In genomic region chr17:81821147-81821546, GRCh38 we compare ENCODE assay signal across 17 cellular contexts. TPM values are rescaled to one million over a fixed set of nuclear protein-coding genes. Genes with fewer than 3 reads are reported as not detected.
DNase-seq lines count a peak whose midpoint lies in the region; ATAC-seq, FAIRE-seq and TF ChIP-seq lines count a peak whose summit lies in the region.
"Had no signal": no experiment of that assay in that cellular context is flagged by ENCODE, and none has a peak within 500 bp of the region (broad histone marks: within the 10 kb centered on the region; RNA-seq: fewer than 3 reads in every experiment).

No MANE protein-coding gene starts in this region.

- TF ChIP-seq CTCF in kidney (IDR thresholded peaks at IDR 0.05; ENCODE audit: borderline replicate concordance, extremely low read depth, insufficient read depth) (no peak), CD14-positive monocyte (IDR thresholded peaks at IDR 0.05) (no peak)

- no peaks in the 10 kb centered on the region for H3K36me3 Mint-ChIP-seq in activated T-helper 17 cell treated with anti-CD3 and anti-CD28 coated beads, Interleukin-2, amount 50 U/mL, for 72 hours (ENCODE audit: low read depth)
- H3K36me3 Mint-ChIP-seq in CD14-positive monocyte: peaks cover 10 to 17% of the 10 kb centered on the region in 2 donors

- DNase-seq in DMS 273 (lab: John Stamatoyannopoulos, UW; ENCODE audit: unreplicated experiment): peak; percentile 46
- no peak for DNase-seq in DMS 273 treated with DMSO at 0.1 percent for 48 hours (lab: John Stamatoyannopoulos, UW)
- DNase-seq in kidney: no peak
- DNase-seq in small intestine: no peak
- DNase-seq in CD14-positive monocyte (ENCODE audit: low spot score): no peak
- no peak for DNase-seq in NCI-H2029 treated with DMSO at 0.1 percent for 48 hours (lab: John Stamatoyannopoulos, UW)
- DNase-seq in amniotic stem cell (lab: John Stamatoyannopoulos, UW): no peak
- DNase-seq: activated naive CD4-positive, alpha-beta T cell; GDM1; stimulated activated CD4-positive, alpha-beta T cell treated with anti-CD3 and anti-CD28 coated beads, Interleukin-1b, Interleukin-23, amount 100 ng/mL, for 48 hours had no signal

- H3K4me3 Mint-ChIP-seq in activated T-helper 17 cell treated with anti-CD3 and anti-CD28 coated beads, Interleukin-2, amount 50 U/mL, for 72 hours: no peak overlapping the region
- no peak overlapping the region for H3K4me3 Mint-ChIP-seq in CD14-positive monocyte

- no peaks in the 10 kb centered on the region for H3K9me3 ChIP-seq in kidney (ENCODE audit: control insufficient read depth in 1 of 2, low read length in 2 of 2)
- no peaks in the 10 kb centered on the region for H3K9me3 ChIP-seq in small intestine (ENCODE audit: control insufficient read depth, low read depth)
- H3K9me3 ChIP-seq: mucosa of descending colon had no signal

- H3K36me3 ChIP-seq in kidney (ENCODE audit: control insufficient read depth in 1 of 2, insufficient read depth in 2 of 2, low read length in 2 of 2): no peaks in the 10 kb centered on the region
- peaks cover 0 to 3% of the 10 kb centered on the region in 2 donors for H3K36me3 ChIP-seq in small intestine (ENCODE audit: control insufficient read depth in 2 of 2, insufficient read depth in 2 of 2, low read length in 2 of 2)

- intact Hi-C loops in kidney (cut with DNase I) (no loop called here), CD14-positive monocyte (cut with micrococcal nuclease) (loop anchor here in 1 of 2 donors (5.0 kb wide), 1 partner anchor 36 kb away; no protein-coding TSS in a partner anchor)

- H3K27ac ChIP-seq in kidney (ENCODE audit: low read depth in 2 of 2, low read length in 2 of 2) (peak overlapping the region; percentile 86 to 93), small intestine (ENCODE audit: low read depth in 1 of 2, low read length in 1 of 2) (peak overlapping the region; percentile 44 to 69)
- H3K27ac ChIP-seq: brain microvascular endothelial cell had no signal

- no peaks in the 10 kb centered on the region for H3K9me3 Mint-ChIP-seq in activated T-helper 17 cell treated with anti-CD3 and anti-CD28 coated beads, Interleukin-2, amount 50 U/mL, for 72 hours
- no peaks in the 10 kb centered on the region for H3K9me3 Mint-ChIP-seq in CD14-positive monocyte

- H3K4me3 ChIP-seq in kidney (ENCODE audit: low read length in 2 of 2) (no peak overlapping the region), small intestine (ENCODE audit: low read depth in 1 of 2, low read length in 2 of 2) (no peak overlapping the region)
- H3K4me3 ChIP-seq: mucosa of descending colon had no signal

- no peak overlapping the region for H3K27ac Mint-ChIP-seq in activated T-helper 17 cell treated with anti-CD3 and anti-CD28 coated beads, Interleukin-2, amount 50 U/mL, for 72 hours
- no peak overlapping the region for H3K27ac Mint-ChIP-seq in CD14-positive monocyte

- WGBS in small intestine, 3 donors: 77 to 85% (median 79%) methylated on average over 8 of the region's 8 CpGs

- H3K27me3 ChIP-seq in small intestine (ENCODE audit: control insufficient read depth in 2 of 2, insufficient read depth in 2 of 2, low read length in 2 of 2): no peaks in the 10 kb centered on the region
- H3K27me3 ChIP-seq: brain microvascular endothelial cell had no signal

- FAIRE-seq in kidney (lab: Jason Lieb, UNC) (no peak), small intestine (lab: Jason Lieb, UNC) (no peak)
- FAIRE-seq: frontal cortex, TTC549 had no signal

- peaks cover 4% of the 10 kb centered on the region for H3K4me1 Mint-ChIP-seq in activated T-helper 17 cell treated with anti-CD3 and anti-CD28 coated beads, Interleukin-2, amount 50 U/mL, for 72 hours
- peaks cover 8% of the 10 kb centered on the region for H3K4me1 Mint-ChIP-seq in CD14-positive monocyte

- H3K4me1 ChIP-seq in kidney (ENCODE audit: control insufficient read depth in 1 of 2, insufficient read depth in 1 of 2, low read depth in 1 of 2, low read length in 2 of 2) (peaks cover 0 to 14% of the 10 kb centered on the region in 2 donors), small intestine (ENCODE audit: control insufficient read depth in 2 of 2, insufficient read depth in 1 of 2, low read depth in 1 of 2, low read length in 1 of 2) (peaks cover 0 to 5% of the 10 kb centered on the region in 2 donors)

- peaks cover 4% of the 10 kb centered on the region for H3K27me3 Mint-ChIP-seq in activated T-helper 17 cell treated with anti-CD3 and anti-CD28 coated beads, Interleukin-2, amount 50 U/mL, for 72 hours
- H3K27me3 Mint-ChIP-seq in CD14-positive monocyte (ENCODE audit: low read depth in 3 of 3): peaks cover 0 to 17% (median 9%) of the 10 kb centered on the region in 3 donors

- H3K9ac ChIP-seq in kidney (ENCODE audit: low read length in 2 of 2): peak overlapping the region in 1 of 2 donors; percentile 34

- ATAC-seq in activated T-helper 17 cell treated with anti-CD3 and anti-CD28 coated beads, Interleukin-2, amount 50 U/mL, for 72 hours (replicated peaks): peak; percentile 57

RNA-seq across cellular contexts. Expression of gene MCRIP1, which starts 11.9 kb away (rescaled TPM):
- 10 to 100 TPM; 45.7 to 94.4 TPM for total RNA-seq in activated T-helper 17 cell treated with anti-CD3 and anti-CD28 coated beads, Interleukin-2, amount 50 U/mL, for 72 hours
- 88.3 TPM for total RNA-seq in kidney
- polyA plus RNA-seq in kidney (ENCODE audit: insufficient read depth, low read depth, low replicate concordance) (151 TPM), small intestine (10 to 100 TPM; 19.5 to 87.6 (median 45.9) TPM), CD14-positive monocyte (10 to 100 TPM; 48.5 to 63.0 TPM)

RNA-seq across cellular contexts. Expression of gene PPP1R27, which starts 13.7 kb away (rescaled TPM):
- total RNA-seq in activated T-helper 17 cell treated with anti-CD3 and anti-CD28 coated beads, Interleukin-2, amount 50 U/mL, for 72 hours: not detected
- total RNA-seq in kidney: not detected
- not detected for polyA plus RNA-seq in kidney (ENCODE audit: insufficient read depth, low read depth, low replicate concordance)
- polyA plus RNA-seq in small intestine: 1 to 10 TPM in 1 of 3 donors, under 1 TPM in 1, not detected in 1; 0.49 to 2.5 TPM
- polyA plus RNA-seq in CD14-positive monocyte: under 1 TPM; 0.22 to 0.33 TPM
- total RNA-seq: activated CD8-positive, alpha-beta memory T cell treated with anti-CD3 and anti-CD28 coated beads for 36 hours; frontal cortex; urinary bladder had no signal
- polyA plus RNA-seq: urinary bladder had no signal

RNA-seq across cellular contexts. Expression of gene GCGR, which starts 17.2 kb away (rescaled TPM):
- total RNA-seq in activated T-helper 17 cell treated with anti-CD3 and anti-CD28 coated beads, Interleukin-2, amount 50 U/mL, for 72 hours: under 1 TPM in 1 of 2 donors, not detected in 1; 0.26 TPM
- total RNA-seq in kidney: 9.3 TPM
- 37.2 TPM for polyA plus RNA-seq in kidney (ENCODE audit: insufficient read depth, low read depth, low replicate concordance)
- polyA plus RNA-seq in small intestine: 1 to 10 TPM; 1.2 to 2.2 (median 2.2) TPM
- not detected for polyA plus RNA-seq in CD14-positive monocyte
- total RNA-seq: activated CD8-positive, alpha-beta memory T cell treated with anti-CD3 and anti-CD28 coated beads for 36 hours; frontal cortex; urinary bladder had no signal

RNA-seq across cellular contexts. Expression of gene P4HB, which starts 39.2 kb away (rescaled TPM):
- 100 to 1,000 TPM; 506 to 602 TPM for total RNA-seq in activated T-helper 17 cell treated with anti-CD3 and anti-CD28 coated beads, Interleukin-2, amount 50 U/mL, for 72 hours
- total RNA-seq in kidney: 482 TPM
- polyA plus RNA-seq in kidney (ENCODE audit: insufficient read depth, low read depth, low replicate concordance) (411 TPM), small intestine (1,000 to 10,000 TPM; 1,002 to 1,191 (median 1,009) TPM), CD14-positive monocyte (100 to 1,000 TPM; 291 to 297 TPM)

RNA-seq across cellular contexts. Expression of gene ARHGDIA, which starts 50.0 kb away (rescaled TPM):
- total RNA-seq in activated T-helper 17 cell treated with anti-CD3 and anti-CD28 coated beads, Interleukin-2, amount 50 U/mL, for 72 hours: 100 to 1,000 TPM; 384 to 814 TPM
- total RNA-seq in kidney: 453 TPM
- polyA plus RNA-seq in kidney (ENCODE audit: insufficient read depth, low read depth, low replicate concordance): 424 TPM
- 100 to 1,000 TPM; 310 to 411 (median 372) TPM for polyA plus RNA-seq in small intestine
- 10 to 100 TPM; 86.3 to 97.2 TPM for polyA plus RNA-seq in CD14-positive monocyte

Comparison
In these comparisons a context has a peak if more than half of its experiments do, and no peak if none do; other contexts are left out.
1. RNA of gene GCGR, which starts 17.2 kb away (polyA plus RNA-seq): 37.2 TPM in kidney (single experiment); 1.2 to 2.2 TPM in small intestine and not detected in CD14-positive monocyte; every median in the first group is over 10 times any median in the second.